9 cellular contexts compared by ENCODE assay signal in the genomic region with DNA sequence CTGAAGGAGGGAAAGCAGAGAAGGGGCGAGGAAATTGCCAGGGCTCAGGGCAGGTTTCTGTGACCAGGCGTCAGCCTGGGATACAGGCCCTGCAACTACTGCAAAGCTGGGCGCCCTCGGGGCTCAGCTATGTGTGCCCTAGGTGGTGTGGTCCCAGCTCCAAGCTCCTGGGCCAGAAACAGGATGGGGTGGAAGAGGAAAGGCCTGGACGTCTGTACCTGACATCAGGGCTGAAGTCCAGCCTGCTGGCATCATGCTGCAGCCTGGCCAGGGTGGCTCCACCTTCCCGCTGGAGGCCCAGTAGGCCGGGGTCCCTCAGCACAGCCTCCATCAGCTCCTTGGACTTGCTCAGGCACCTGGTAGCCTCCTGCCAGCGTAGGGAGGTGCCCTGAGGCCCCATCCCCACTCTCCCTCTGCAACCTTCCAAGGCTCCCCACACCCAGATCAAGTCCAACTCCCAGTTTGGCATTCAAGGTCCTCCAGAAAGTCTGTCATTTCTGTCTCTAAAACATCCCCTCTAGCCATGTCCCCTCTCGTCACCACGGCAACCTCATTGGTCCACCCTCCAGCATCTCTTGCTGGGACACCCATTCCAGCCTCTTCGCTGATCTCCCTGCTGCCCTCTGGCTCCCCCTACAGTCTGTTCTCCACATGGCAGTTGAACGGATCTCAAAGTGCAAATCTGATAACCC. TPM values are rescaled to one million over a fixed set of nuclear protein-coding genes. Genes with fewer than 3 reads are reported as not detected.
DNase-seq lines count a peak whose midpoint lies in the region; ATAC-seq and TF ChIP-seq lines count a peak whose summit lies in the region.
"Had no signal": no experiment of that assay in that cellular context is flagged by ENCODE, and none has a peak within 500 bp of the region (broad histone marks: within the 10 kb centered on the region; RNA-seq: fewer than 3 reads in every experiment).

No MANE protein-coding gene starts in this region.

- H3K9me3 Mint-ChIP-seq in activated T-cell treated with anti-CD3 and anti-CD28 coated beads, Interleukin-2, amount 50 U/mL, for 72 hours, result no peaks in the 10 kb centered on the region

- intact Hi-C loops in OCI-LY7 (cut with micrococcal nuclease; ENCODE audit: unreplicated experiment), result loop anchor here (5.0 kb wide), 1 partner anchor 660 kb away; no protein-coding TSS in a partner anchor
- intact Hi-C loops in upper lobe of right lung (cut with DNase I), result no loop called here

- no peak overlapping the region for H3K27ac Mint-ChIP-seq in activated T-cell treated with anti-CD3 and anti-CD28 coated beads, Interleukin-2, amount 50 U/mL, for 72 hours

- peak overlapping the region; percentile 18 for H2BK15ac ChIP-seq in neuronal stem cell (ENCODE audit: low read length)

- no TSS peak for BruUV-seq in OCI-LY7 (replicated peaks; lab: Mats Ljungman, UMichigan)

- H2AK5ac ChIP-seq in neuronal stem cell (ENCODE audit: low read depth, low read length), result no peak overlapping the region

- H3K4me2 ChIP-seq in OCI-LY7 (ENCODE audit: low read length) (no peak overlapping the region), neuronal stem cell (ENCODE audit: insufficient read depth, low read length, poor library complexity, severe bottlenecking) (no peak overlapping the region)

- H4K8ac ChIP-seq in neuronal stem cell (ENCODE audit: low read depth, low read length), result no peak overlapping the region

- H4K20me1 ChIP-seq in OCI-LY7 (ENCODE audit: insufficient read depth, low read length), result no peaks in the 10 kb centered on the region

- CTCF ChIA-PET in BJ (lab: Yijun Ruan, JAX) (interaction anchor here (0.6 to 18.0 kb wide), 54 partner anchors 11 to 667 kb away, joined by 3 to 482 read pairs (median 7); partner anchors contain the start of genes BPI and TGM2), OCI-LY7 (lab: Charles Lee; ENCODE audit: unreplicated experiment) (interaction anchor here (2.1 kb wide), 1 partner anchor 164 kb away, joined by 8 read pairs; no protein-coding TSS in a partner anchor)

- POLR2A ChIA-PET in BJ (lab: Charles Lee) (no interaction called here), OCI-LY7 (lab: Charles Lee) (no interaction called here)

- H3K27me3 Mint-ChIP-seq in activated T-cell treated with anti-CD3 and anti-CD28 coated beads, Interleukin-2, amount 50 U/mL, for 72 hours (ENCODE audit: low read depth), result peaks cover 15% of the 10 kb centered on the region

- DNase-seq in BJ (ENCODE audit: low read depth), result no peak
- peak; percentile 39 for DNase-seq in HCEC 1CT
- peak; percentile 37 for DNase-seq in OCI-LY7 (ENCODE audit: low spot score)
- DNase-seq in activated T-cell treated with anti-CD3 and anti-CD28 coated beads, Interleukin-2, amount 50 U/mL, for 72 hours, result peak; percentile 56 to 71
- peak; percentile 59 for DNase-seq in fibroblast of peridontal ligament (ENCODE audit: extremely low read depth)
- peak; percentile 73 for DNase-seq in neuronal stem cell (ENCODE audit: low spot score)
- peak; percentile 70 for DNase-seq in upper lobe of right lung

- H3K36me3 Mint-ChIP-seq in activated T-cell treated with anti-CD3 and anti-CD28 coated beads, Interleukin-2, amount 50 U/mL, for 72 hours (ENCODE audit: insufficient read depth in 2 of 2), result no peaks in the 10 kb centered on the region

- H3K9me3 ChIP-seq in OCI-LY7 (ENCODE audit: low read length), result no peaks in the 10 kb centered on the region
- H3K9me3 ChIP-seq in neuronal stem cell (replicated peaks in 1 of 2; ENCODE audit: control insufficient read depth in 2 of 2, insufficient read depth in 1 of 2, low read depth in 1 of 2, low read length in 2 of 2), result no peaks in the 10 kb centered on the region
- no peaks in the 10 kb centered on the region for H3K9me3 ChIP-seq in upper lobe of right lung

- H2BK120ac ChIP-seq in neuronal stem cell (ENCODE audit: low read depth, low read length), result no peak overlapping the region

- H3K4me3 Mint-ChIP-seq in activated T-cell treated with anti-CD3 and anti-CD28 coated beads, Interleukin-2, amount 50 U/mL, for 72 hours, result no peak overlapping the region

- no peaks in the 10 kb centered on the region for H3K9me2 ChIP-seq in OCI-LY7 (ENCODE audit: insufficient read depth, low read length)

- no peaks in the 10 kb centered on the region for H3K27me3 ChIP-seq in BJ (ENCODE audit: control insufficient read depth, insufficient read depth, low read length)
- H3K27me3 ChIP-seq in neuronal stem cell (ENCODE audit: control insufficient read depth in 3 of 3, insufficient read depth in 3 of 3, low read depth in 1 of 3, low read length in 3 of 3), result peaks cover 0 to 17% (median 0%) of the 10 kb centered on the region in 3 experiments
- H3K27me3 ChIP-seq in upper lobe of right lung, result no peaks in the 10 kb centered on the region

- H3K4me3 ChIP-seq in BJ (ENCODE audit: low read depth, low read length) (no peak overlapping the region), OCI-LY7 (ENCODE audit: low read depth, low read length, poor library complexity, severe bottlenecking) (no peak overlapping the region), neuronal stem cell (ENCODE audit: low read length in 2 of 2) (no peak overlapping the region), upper lobe of right lung (no peak overlapping the region)
- H3K4me3 ChIP-seq: skin epidermis had no signal

- H4K91ac ChIP-seq in neuronal stem cell (ENCODE audit: low read depth, low read length, poor library complexity), result no peak overlapping the region

- H3K14ac ChIP-seq in neuronal stem cell (ENCODE audit: low read length), result no peak overlapping the region

- H2BK12ac ChIP-seq in neuronal stem cell (ENCODE audit: low read length), result no peak overlapping the region

- H3K9ac ChIP-seq in neuronal stem cell (ENCODE audit: low read depth, low read length, poor library complexity), result no peak overlapping the region

- no peak overlapping the region for H3K18ac ChIP-seq in neuronal stem cell (ENCODE audit: low read length)

- no peaks in the 10 kb centered on the region for H3K4me1 Mint-ChIP-seq in activated T-cell treated with anti-CD3 and anti-CD28 coated beads, Interleukin-2, amount 50 U/mL, for 72 hours (ENCODE audit: low read depth)

- no peak overlapping the region for H2BK5ac ChIP-seq in neuronal stem cell (ENCODE audit: low read length)

- ATAC-seq in activated T-cell treated with anti-CD3 and anti-CD28 coated beads, Interleukin-2, amount 50 U/mL, for 72 hours (replicated peaks in 1 of 2), result peak in 1 of 2 donors; percentile 43
- ATAC-seq in upper lobe of right lung, result peak; percentile 80
- no peak for ATAC-seq in HG03442 (IDR thresholded peaks at IDR 0.05; ENCODE audit: unreplicated experiment)

- WGBS in neuronal stem cell (ENCODE audit: extremely low coverage in 2 of 2, insufficient read length in 2 of 2, insufficient replicate concordance in 1 of 2), 2 donors, result no CpG with 5 or more reads among the region's 12 CpGs

- H3K4me1 ChIP-seq in OCI-LY7 (ENCODE audit: insufficient read depth, low read length, poor library complexity, severe bottlenecking), result no peaks in the 10 kb centered on the region
- H3K4me1 ChIP-seq in neuronal stem cell (ENCODE audit: control insufficient read depth in 2 of 2, insufficient read depth in 1 of 2, low read depth in 1 of 2, low read length in 2 of 2), result peaks cover 2 to 7% of the 10 kb centered on the region in 2 donors
- H3K4me1 ChIP-seq in upper lobe of right lung, result no peaks in the 10 kb centered on the region

- H3K79me1 ChIP-seq in neuronal stem cell (ENCODE audit: low read depth, low read length), result no peaks in the 10 kb centered on the region

- no peaks in the 10 kb centered on the region for H3K36me3 ChIP-seq in BJ (ENCODE audit: control insufficient read depth, insufficient read depth, low read length)
- H3K36me3 ChIP-seq in OCI-LY7 (ENCODE audit: insufficient read depth, low read length), result no peaks in the 10 kb centered on the region
- H3K36me3 ChIP-seq in neuronal stem cell (replicated peaks in 1 of 2; ENCODE audit: control insufficient read depth in 2 of 2, insufficient read depth in 2 of 2, low read length in 2 of 2), result no peaks in the 10 kb centered on the region
- no peaks in the 10 kb centered on the region for H3K36me3 ChIP-seq in upper lobe of right lung

- H3K4ac ChIP-seq in neuronal stem cell (ENCODE audit: low read length), result no peak overlapping the region

- H3K27ac ChIP-seq in OCI-LY7 (ENCODE audit: low read depth, low read length, poor library complexity, severe bottlenecking), result no peak overlapping the region
- H3K27ac ChIP-seq in neuronal stem cell (replicated peaks; ENCODE audit: low read length), result no peak overlapping the region
- H3K27ac ChIP-seq in upper lobe of right lung, result no peak overlapping the region
- H3K27ac ChIP-seq: skin epidermis had no signal

- no peaks in the 10 kb centered on the region for H3K79me2 ChIP-seq in OCI-LY7 (ENCODE audit: insufficient read depth, low read depth, low read length)

- peak; percentile 99 for TF ChIP-seq CTCF in BJ (IDR thresholded peaks at IDR 0.05; ENCODE audit: insufficient read depth, low read depth, low read length)
- peak; percentile 86 for TF ChIP-seq CTCF in OCI-LY7 (conservative IDR thresholded peaks at IDR 0.05; ENCODE audit: low read length)
- peak; percentile 90 for TF ChIP-seq CTCF in upper lobe of right lung (IDR thresholded peaks at IDR 0.05)

- no peak overlapping the region for H3K23ac ChIP-seq in neuronal stem cell (ENCODE audit: low read depth, low read length, poor library complexity)

- H2AFZ ChIP-seq in OCI-LY7 (ENCODE audit: low read length), result no peak overlapping the region
- H2AFZ ChIP-seq in neuronal stem cell (ENCODE audit: low read length), result no peak overlapping the region

RNA-seq across cellular contexts. Expression of gene KIAA1755, which starts 38.2 kb away (rescaled TPM):
- polyA plus RNA-seq in BJ (2011; rRNA removed), result 5.3 and 9.7 TPM in 2 replicates
- polyA minus RNA-seq in BJ (2011; rRNA and poly(A)+ RNA removed), result 7.9 TPM in 2 replicates
- not detected in 2 replicates for total RNA-seq in OCI-LY7 (2014; rRNA removed; shearing (Covaris generic))
- total RNA-seq in OCI-LY7 (2022), result not detected in 2 replicates
- not detected for total RNA-seq in activated T-cell treated with anti-CD3 and anti-CD28 coated beads, Interleukin-2, amount 50 U/mL, for 72 hours
- polyA plus RNA-seq in neuronal stem cell (2013, experiment 1 of 2), result 0.33 TPM
- 0.21 TPM for polyA plus RNA-seq in neuronal stem cell (2013, experiment 2 of 2)
- 2.3 TPM for total RNA-seq in upper lobe of right lung

RNA-seq across cellular contexts. Expression of gene TGM2, which starts 57.3 kb away (rescaled TPM):
- 313 and 397 TPM in 2 replicates for polyA plus RNA-seq in BJ (2011; rRNA removed)
- 229 and 254 TPM in 2 replicates for polyA minus RNA-seq in BJ (2011; rRNA and poly(A)+ RNA removed)
- not detected in 2 replicates for total RNA-seq in OCI-LY7 (2014; rRNA removed; shearing (Covaris generic))
- 0.18 TPM in 1 of 2 replicates, not detected in the other for total RNA-seq in OCI-LY7 (2022)
- under 1 TPM; 0.23 to 0.38 TPM for total RNA-seq in activated T-cell treated with anti-CD3 and anti-CD28 coated beads, Interleukin-2, amount 50 U/mL, for 72 hours
- 0.46 TPM for polyA plus RNA-seq in neuronal stem cell (2013, experiment 1 of 2)
- polyA plus RNA-seq in neuronal stem cell (2013, experiment 2 of 2), result 0.39 TPM
- 562 TPM for total RNA-seq in upper lobe of right lung

Comparison
In these comparisons a context has a peak if more than half of its experiments do, and no peak if none do; other contexts are left out.
1. RNA of gene TGM2, which starts 57.3 kb away (total RNA-seq): 562 TPM in upper lobe of right lung (single experiment); 0.23 to 0.38 TPM in activated T-cell treated with anti-CD3 and anti-CD28 coated beads, Interleukin-2, amount 50 U/mL, for 72 hours and 0.18 TPM in OCI-LY7; every median in the first group is over 100 times any median in the second.
2. Peak in every context shown above with its lines, with median percentiles within 50 percentile points of each other: CTCF ChIP-seq.